In the genomic region with DNA sequence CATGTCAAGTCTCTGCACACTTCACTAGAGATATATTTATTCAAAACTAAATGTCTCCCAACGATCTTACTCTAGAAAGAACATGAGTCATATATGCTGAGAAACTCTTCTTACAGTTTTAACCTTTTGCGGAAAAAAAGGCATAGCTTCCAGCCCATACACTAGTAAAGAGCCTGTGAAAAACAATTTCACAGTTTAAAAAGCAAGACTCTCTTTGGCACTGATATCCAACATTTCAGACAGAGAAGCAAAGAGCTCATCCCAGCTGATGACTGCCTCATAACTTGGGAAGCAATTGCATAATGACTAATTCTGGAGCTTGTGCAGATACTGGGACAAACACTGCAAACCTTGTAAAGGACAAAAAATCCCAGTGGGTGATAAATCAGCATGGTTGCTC, we compare ENCODE assay signal across 13 cellular contexts.
DNase-seq lines count a peak whose midpoint lies in the region; ATAC-seq and TF ChIP-seq lines count a peak whose summit lies in the region.
"Had no signal": no experiment of that assay in that cellular context is flagged by ENCODE, and none has a peak within 500 bp of the region (broad histone marks: within the 10 kb centered on the region; RNA-seq: fewer than 3 reads in every experiment).

No MANE protein-coding gene starts in this region.

- ATAC-seq in HG03342 (IDR thresholded peaks at IDR 0.05; ENCODE audit: unreplicated experiment): no peak
- ATAC-seq: K562 had no signal

- TF ChIP-seq CTCF in choroid plexus epithelial cell (conservative IDR thresholded peaks at IDR 0.05; ENCODE audit: low read depth, low read length): no peak

- no peak overlapping the region for H3K4me3 ChIP-seq in choroid plexus epithelial cell (ENCODE audit: low read depth, low read length)
- H3K4me3 ChIP-seq: K562, testis had no signal

- DNase-seq in LHCN-M2 (ENCODE audit: low read depth): peak; percentile 71
- peak; percentile 68 for DNase-seq in choroid plexus epithelial cell (ENCODE audit: low read depth)
- peak; percentile 73 for DNase-seq in inferior parietal cortex (ENCODE audit: extremely low spot score)
- peak; percentile 60 for DNase-seq in stromal cell of bone marrow (ENCODE audit: low read depth)
- no peak for DNase-seq in mesenteric fat pad (ENCODE audit: low spot score)
- no peak for DNase-seq in SHP77 (lab: John Stamatoyannopoulos, UW)
- DNase-seq in CD1c-positive myeloid dendritic cell (ENCODE audit: extremely low spot score): no peak
- DNase-seq: activated CD4-positive, CD25-positive, alpha-beta regulatory T cell; amniotic stem cell; NCI-H2029 treated with DMSO at 0.1 percent for 48 hours; testis had no signal

Comparison
In these comparisons a context has a peak if more than half of its experiments do, and no peak if none do; other contexts are left out.
1. DNase-seq: peak in LHCN-M2 (single experiment), choroid plexus epithelial cell (single experiment), inferior parietal cortex (single experiment) and stromal cell of bone marrow (single experiment); none in mesenteric fat pad (single experiment), SHP77 (0 of 2) and CD1c-positive myeloid dendritic cell (single experiment).